15 cellular contexts compared by ENCODE assay signal in genomic region chr7:157522954-157523353, GRCh38.
"Had no signal": no experiment of that assay in that cellular context is flagged by ENCODE, and none has a peak within 500 bp of the region (broad histone marks: within the 10 kb centered on the region; RNA-seq: fewer than 3 reads in every experiment).

No MANE protein-coding gene starts in this region.

- H3K36me3 Mint-ChIP-seq: stimulated activated effector memory CD8-positive, alpha-beta T cell treated with anti-CD3 and anti-CD28 coated beads, Interleukin-12 subunit alpha, Interleukin-12 subunit beta, amount 100 ng/mL, for 72 hours had no signal

- H3K4me3 ChIP-seq: coronary artery, heart right ventricle, SJSA1, skin epidermis, tibial nerve had no signal

- H3K27ac Mint-ChIP-seq: activated CD8-positive, alpha-beta T cell treated with anti-CD3 and anti-CD28 coated beads for 36 hours; nephron progenitor cell; stimulated activated effector memory CD8-positive, alpha-beta T cell treated with anti-CD3 and anti-CD28 coated beads, Interleukin-12 subunit alpha, Interleukin-12 subunit beta, amount 100 ng/mL, for 72 hours had no signal

- H3K36me3 ChIP-seq: heart right ventricle, SJSA1, tibial nerve had no signal

- H3K9me3 Mint-ChIP-seq: activated CD8-positive, alpha-beta T cell treated with anti-CD3 and anti-CD28 coated beads for 36 hours; nephron progenitor cell; stimulated activated effector memory CD8-positive, alpha-beta T cell treated with anti-CD3 and anti-CD28 coated beads, Interleukin-12 subunit alpha, Interleukin-12 subunit beta, amount 100 ng/mL, for 72 hours had no signal

- ATAC-seq: activated CD8-positive, alpha-beta T cell treated with anti-CD3 and anti-CD28 coated beads for 36 hours; heart right ventricle; left lobe of liver had no signal

- H3K9me3 ChIP-seq: heart right ventricle, SJSA1 had no signal

- H3K27ac ChIP-seq: coronary artery, heart right ventricle, SJSA1, skin epidermis, tibial nerve had no signal

- H3K4me1 ChIP-seq: heart right ventricle, SJSA1, tibial nerve had no signal

- H3K4me3 Mint-ChIP-seq: activated CD8-positive, alpha-beta T cell treated with anti-CD3 and anti-CD28 coated beads for 36 hours; nephron progenitor cell; stimulated activated effector memory CD8-positive, alpha-beta T cell treated with anti-CD3 and anti-CD28 coated beads, Interleukin-12 subunit alpha, Interleukin-12 subunit beta, amount 100 ng/mL, for 72 hours had no signal

- H3K27me3 ChIP-seq: SJSA1, tibial nerve had no signal

- H3K4me1 Mint-ChIP-seq: stimulated activated effector memory CD8-positive, alpha-beta T cell treated with anti-CD3 and anti-CD28 coated beads, Interleukin-12 subunit alpha, Interleukin-12 subunit beta, amount 100 ng/mL, for 72 hours had no signal

- H3K27me3 Mint-ChIP-seq: activated CD8-positive, alpha-beta T cell treated with anti-CD3 and anti-CD28 coated beads for 36 hours had no signal

- DNase-seq: activated CD4-positive, alpha-beta T cell treated with anti-CD3 and anti-CD28 coated beads for 1 hour; activated CD8-positive, alpha-beta T cell treated with anti-CD3 and anti-CD28 coated beads for 36 hours; activated naive CD4-positive, alpha-beta T cell treated with Interleukin-2 at 50 U/mL for 16 hours; caudate nucleus; effector CD8-positive, alpha-beta T cell; heart right ventricle; mesenchymal stem cell; nephron progenitor cell; SW 1271 had no signal
